ENCODE assay signal across 10 cellular contexts in the genomic region with DNA sequence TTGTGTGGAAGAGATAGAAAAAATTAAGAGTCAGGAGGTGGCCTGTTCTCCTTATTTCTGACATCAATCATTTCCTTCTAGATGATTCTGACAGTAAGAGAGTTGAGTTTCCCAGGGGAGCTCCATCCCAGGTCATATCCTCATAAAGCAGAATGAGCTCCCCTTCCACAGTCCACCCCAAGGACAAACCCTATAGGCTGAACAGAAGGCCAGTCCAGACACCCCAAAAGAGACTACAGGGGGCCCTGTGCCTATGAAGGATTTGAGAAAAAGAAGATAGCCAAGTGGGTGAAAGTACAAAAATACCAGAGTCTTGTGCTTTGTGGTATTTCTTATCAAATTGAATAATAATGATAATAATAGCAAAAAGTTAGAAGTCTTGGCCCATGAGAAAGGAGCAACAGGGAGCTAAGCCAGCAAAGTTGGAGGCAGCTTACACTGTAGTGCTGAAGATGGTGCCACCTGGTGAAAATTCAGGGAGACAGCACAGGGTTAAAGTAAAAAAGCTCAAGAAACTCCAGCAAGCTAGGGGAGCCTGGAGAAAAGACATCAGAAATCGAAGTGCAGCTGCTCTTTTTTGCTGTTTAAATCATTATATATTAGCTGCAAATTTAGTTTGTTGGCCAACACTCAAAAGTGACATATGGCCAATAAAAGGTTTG. TPM values are rescaled to one million over a fixed set of nuclear protein-coding genes. Genes with fewer than 3 reads are reported as not detected.
DNase-seq lines count a peak whose midpoint lies in the region; ATAC-seq and TF ChIP-seq lines count a peak whose summit lies in the region.
"Had no signal": no experiment of that assay in that cellular context is flagged by ENCODE, and none has a peak within 500 bp of the region (broad histone marks: within the 10 kb centered on the region; RNA-seq: fewer than 3 reads in every experiment).

No MANE protein-coding gene starts in this region.

- H3K4me2 ChIP-seq in neural cell (ENCODE audit: low read length) = no peak overlapping the region

- DNase-seq in NCI-H345 (lab: John Stamatoyannopoulos, UW) (peak; percentile 21), NCI-H345 treated with DMSO at 0.1 percent for 48 hours (lab: John Stamatoyannopoulos, UW; ENCODE audit: unreplicated experiment) (no peak), NB4 (ENCODE audit: low read depth) (peak; percentile 23), astrocyte of the hippocampus (ENCODE audit: low read depth, low spot score) (peak; percentile 68)
- no peak for DNase-seq in stimulated activated CD4-positive, alpha-beta T cell treated with anti-CD3 and anti-CD28 coated beads, Interleukin-4, amount 100 ng/mL, for 4 hours
- DNase-seq: activated B cell treated with CpG ODN at 0.5 μM for 24 hours; CD4-positive, CD25-positive, alpha-beta regulatory T cell had no signal

- no peak overlapping the region for H3K4me3 ChIP-seq in NB4 (ENCODE audit: low read depth, low read length)
- no peak overlapping the region for H3K4me3 ChIP-seq in neural cell (ENCODE audit: low read length)

- H4K20me1 ChIP-seq in neural cell (ENCODE audit: insufficient read depth) = no peaks in the 10 kb centered on the region

- TF ChIP-seq POLR2A in NB4 (IDR thresholded peaks at IDR 0.05; ENCODE audit: extremely low read depth, insufficient read length) = no peak

- no peaks in the 10 kb centered on the region for H3K9me3 ChIP-seq in neural cell (ENCODE audit: low read length)

- H3K9ac ChIP-seq in neural cell (ENCODE audit: low read length) = no peak overlapping the region

- H2AFZ ChIP-seq in neural cell (ENCODE audit: low read depth, low read length) = no peak overlapping the region

- ATAC-seq in HG02571 (IDR thresholded peaks at IDR 0.05; ENCODE audit: unreplicated experiment) = no peak
- ATAC-seq in GM21423 (IDR thresholded peaks at IDR 0.05; ENCODE audit: unreplicated experiment) = no peak

- TF ChIP-seq RAD21 in neural cell (conservative IDR thresholded peaks at IDR 0.05) = peak; percentile 69

- H3K27me3 ChIP-seq in neural cell (ENCODE audit: insufficient read depth, low read depth, low read length) = no peaks in the 10 kb centered on the region

- no peaks in the 10 kb centered on the region for H3K9me2 ChIP-seq in neural cell (ENCODE audit: insufficient read depth, low read length)

- TF ChIP-seq CTCF in NB4 (IDR thresholded peaks at IDR 0.05; ENCODE audit: low read depth, low read length) (peak; percentile 34), neural cell (IDR thresholded peaks at IDR 0.05; ENCODE audit: poor library complexity, severe bottlenecking) (peak; percentile 67)

- TF ChIP-seq EP300 in neural cell (conservative IDR thresholded peaks at IDR 0.05; ENCODE audit: poor library complexity, severe bottlenecking) = no peak

- H3K27ac ChIP-seq in neural cell (ENCODE audit: low read length) = no peak overlapping the region

- H3K36me3 ChIP-seq in neural cell (ENCODE audit: insufficient read depth, low read length) = no peaks in the 10 kb centered on the region

- H3F3A ChIP-seq in neural cell (ENCODE audit: insufficient read depth, low read length, poor library complexity, severe bottlenecking) = no peaks in the 10 kb centered on the region

- no peaks in the 10 kb centered on the region for H3K79me2 ChIP-seq in neural cell (replicated peaks; ENCODE audit: insufficient read depth, low read length)

TF ChIP-seq in neural cell, 6 proteins besides CTCF, POLR2A, EP300 and RAD21:
- TF ChIP-seq REST (IDR thresholded peaks at IDR 0.05; ENCODE audit: borderline replicate concordance) (no peak), TAF1 (IDR thresholded peaks at IDR 0.05; ENCODE audit: low read depth) (no peak), SMC3 (conservative IDR thresholded peaks at IDR 0.05; ENCODE audit: poor library complexity) (peak; percentile 70), MXI1 (conservative IDR thresholded peaks at IDR 0.05; ENCODE audit: poor library complexity, severe bottlenecking) (no peak)
TF ChIP-seq in neural cell: peak in this region for 1.

RNA-seq across cellular contexts. Expression of gene SLC24A5, which starts 35.9 kb away (rescaled TPM):
- 0.76 and 0.78 TPM in 2 replicates for polyA plus RNA-seq in neural cell
- polyA minus RNA-seq in neural cell = 0.73 TPM in 1 of 2 replicates, not detected in the other
- polyA plus RNA-seq: CD4-positive, CD25-positive, alpha-beta regulatory T cell had no signal

Comparison
In these comparisons a context has a peak if more than half of its experiments do, and no peak if none do; other contexts are left out.
1. DNase-seq: peak in NCI-H345 (single experiment), NB4 (single experiment) and astrocyte of the hippocampus (single experiment); none in NCI-H345 treated with DMSO at 0.1 percent for 48 hours (single experiment) and stimulated activated CD4-positive, alpha-beta T cell treated with anti-CD3 and anti-CD28 coated beads, Interleukin-4, amount 100 ng/mL, for 4 hours (0 of 2).